8 cellular contexts compared by ENCODE assay signal in genomic region chr15:34436126-34436955, GRCh38. TPM values are rescaled to one million over a fixed set of nuclear protein-coding genes. Genes with fewer than 3 reads are reported as not detected.
DNase-seq lines count a peak whose midpoint lies in the region; ATAC-seq and TF ChIP-seq lines count a peak whose summit lies in the region.

No MANE protein-coding gene starts in this region.

- DNase-seq in esophagus muscularis mucosa (ENCODE audit: extremely low spot score) (no peak), neuronal stem cell (ENCODE audit: low spot score) (no peak), SIG-M5 (lab: John Stamatoyannopoulos, UW) (no peak)

- TF ChIP-seq CTCF in WI38 (IDR thresholded peaks at IDR 0.05; ENCODE audit: low read depth, low read length): no peak
- no peak for TF ChIP-seq CTCF in esophagus muscularis mucosa (IDR thresholded peaks at IDR 0.05)

- peak overlapping the region; percentile 90 for H2AFZ ChIP-seq in neuronal stem cell (ENCODE audit: low read length)

- peaks cover 0 to 23% (median 18%) of the 10 kb centered on the region in 4 donors for H3K4me1 ChIP-seq in esophagus muscularis mucosa
- peaks cover 0 to 4% of the 10 kb centered on the region in 2 donors for H3K4me1 ChIP-seq in neuronal stem cell (ENCODE audit: control insufficient read depth in 2 of 2, insufficient read depth in 1 of 2, low read depth in 1 of 2, low read length in 2 of 2)

- H2BK12ac ChIP-seq in neuronal stem cell (ENCODE audit: low read length): no peak overlapping the region

- H3K4ac ChIP-seq in neuronal stem cell (ENCODE audit: low read length): no peak overlapping the region

- peak overlapping the region; percentile 80 for H3K18ac ChIP-seq in neuronal stem cell (ENCODE audit: low read length)

- H3K4me3 ChIP-seq in GM08714 (ENCODE audit: low read length) (peak overlapping the region; percentile 89), WI38 (ENCODE audit: low read depth, low read length) (peak overlapping the region; percentile 62), esophagus muscularis mucosa (peak overlapping the region; percentile 66 to 77 (median 71)), neuronal stem cell (ENCODE audit: low read length in 2 of 2) (peak overlapping the region; percentile 60 to 80)

- peak overlapping the region; percentile 77 for H3K9ac ChIP-seq in neuronal stem cell (ENCODE audit: low read depth, low read length, poor library complexity)

- H2AK5ac ChIP-seq in neuronal stem cell (ENCODE audit: low read depth, low read length): no peak overlapping the region

- H2BK120ac ChIP-seq in neuronal stem cell (ENCODE audit: low read depth, low read length): no peak overlapping the region

- H3K14ac ChIP-seq in neuronal stem cell (ENCODE audit: low read length): no peak overlapping the region

- no peak overlapping the region for H2BK5ac ChIP-seq in neuronal stem cell (ENCODE audit: low read length)

- no peak for TF ChIP-seq EP300 in esophagus muscularis mucosa (IDR thresholded peaks at IDR 0.05)

- H3K23ac ChIP-seq in neuronal stem cell (ENCODE audit: low read depth, low read length, poor library complexity): peak overlapping the region; percentile 43

- no peak for TF ChIP-seq POLR2A in esophagus muscularis mucosa (IDR thresholded peaks at IDR 0.05; ENCODE audit: low read depth)

- H3K36me3 ChIP-seq in esophagus muscularis mucosa: peaks cover 0 to 32% (median 3%) of the 10 kb centered on the region in 4 donors
- peaks cover 0 to 32% of the 10 kb centered on the region in 2 donors for H3K36me3 ChIP-seq in neuronal stem cell (replicated peaks in 1 of 2; ENCODE audit: control insufficient read depth in 2 of 2, insufficient read depth in 2 of 2, low read length in 2 of 2)

- intact Hi-C loops in esophagus muscularis mucosa (cut with DNase I): no loop called here

- 20% methylated on average over 9 of the region's 31 CpGs for WGBS in esophagus muscularis mucosa
- no CpG with 5 or more reads among the region's 31 CpGs for WGBS in neuronal stem cell (ENCODE audit: extremely low coverage in 2 of 2, insufficient read length in 2 of 2, insufficient replicate concordance in 1 of 2), 2 donors

- H4K91ac ChIP-seq in neuronal stem cell (ENCODE audit: low read depth, low read length, poor library complexity): no peak overlapping the region

- H3K27me3 ChIP-seq in esophagus muscularis mucosa (no peaks in the 10 kb centered on the region), neuronal stem cell (ENCODE audit: control insufficient read depth in 3 of 3, insufficient read depth in 3 of 3, low read depth in 1 of 3, low read length in 3 of 3) (peaks cover 0 to 23% (median 7%) of the 10 kb centered on the region in 3 experiments)

- no peak overlapping the region for H4K8ac ChIP-seq in neuronal stem cell (ENCODE audit: low read depth, low read length)

- no peaks in the 10 kb centered on the region for H3K9me3 ChIP-seq in esophagus muscularis mucosa
- H3K9me3 ChIP-seq in neuronal stem cell (replicated peaks in 1 of 2; ENCODE audit: control insufficient read depth in 2 of 2, insufficient read depth in 1 of 2, low read depth in 1 of 2, low read length in 2 of 2): no peaks in the 10 kb centered on the region

- peak overlapping the region; percentile 45 to 77 (median 64) for H3K27ac ChIP-seq in esophagus muscularis mucosa (replicated peaks in 1 of 4)
- no peak overlapping the region for H3K27ac ChIP-seq in neuronal stem cell (replicated peaks; ENCODE audit: low read length)

- peaks cover 4% of the 10 kb centered on the region for H3K79me1 ChIP-seq in neuronal stem cell (ENCODE audit: low read depth, low read length)

- ATAC-seq in HG02588 (IDR thresholded peaks at IDR 0.05; ENCODE audit: unreplicated experiment) (peak; percentile 21), HG03095 (IDR thresholded peaks at IDR 0.05; ENCODE audit: unreplicated experiment) (no peak), GM21723 (IDR thresholded peaks at IDR 0.05; ENCODE audit: unreplicated experiment) (no peak)

- no peak overlapping the region for H2BK15ac ChIP-seq in neuronal stem cell (ENCODE audit: low read length)

- H3K4me2 ChIP-seq in neuronal stem cell (ENCODE audit: insufficient read depth, low read length, poor library complexity, severe bottlenecking): peak overlapping the region; percentile 80

RNA-seq across cellular contexts. Expression of gene GOLGA8A, which starts 1.3 kb away (rescaled TPM):
- 10 to 100 TPM; 13.2 to 35.3 (median 16.4) TPM for total RNA-seq in esophagus muscularis mucosa
- 16.2 TPM for polyA plus RNA-seq in neuronal stem cell (2013, experiment 1 of 2)
- polyA plus RNA-seq in neuronal stem cell (2013, experiment 2 of 2): 16.4 TPM
